ENCODE assay signal across 13 cellular contexts in the genomic region with DNA sequence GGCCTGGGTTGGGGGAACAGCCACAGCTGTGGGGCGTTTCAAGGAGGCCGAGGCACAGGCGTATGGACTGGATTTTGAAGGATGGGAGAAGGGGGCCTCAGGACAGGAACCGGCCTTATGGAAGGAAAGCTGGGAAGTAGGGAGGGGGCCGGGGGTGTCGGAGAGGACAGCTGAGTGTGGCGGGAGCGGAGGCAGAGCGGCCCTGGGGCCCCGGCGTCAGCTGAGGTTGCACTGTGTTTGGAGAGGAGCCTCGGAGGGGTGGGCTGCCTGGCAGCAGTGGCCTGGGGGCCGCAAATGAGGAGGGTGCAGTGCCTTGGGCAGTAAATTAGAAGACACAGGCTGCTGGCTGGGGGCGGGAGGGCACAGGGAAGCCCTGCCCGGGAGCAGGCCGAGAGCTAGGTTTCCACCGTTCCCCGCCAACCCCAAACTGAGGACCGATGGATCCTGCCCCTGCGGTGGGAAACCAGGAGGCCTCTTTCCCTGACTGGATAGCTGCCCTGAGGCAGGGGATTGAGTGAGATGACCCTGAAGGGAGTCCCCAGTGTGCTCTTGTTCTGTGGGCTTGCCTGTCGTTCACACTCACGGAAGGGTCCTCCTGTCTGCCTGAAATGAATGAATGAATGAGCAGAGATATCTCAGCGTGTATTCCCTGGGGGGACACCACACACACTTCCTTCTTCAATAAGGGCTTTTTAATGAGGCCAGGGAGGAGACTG. TPM values are rescaled to one million over a fixed set of nuclear protein-coding genes. Genes with fewer than 3 reads are reported as not detected.
DNase-seq lines count a peak whose midpoint lies in the region; ATAC-seq, FAIRE-seq and TF ChIP-seq lines count a peak whose summit lies in the region.
"Had no signal": no experiment of that assay in that cellular context is flagged by ENCODE, and none has a peak within 500 bp of the region (broad histone marks: within the 10 kb centered on the region; RNA-seq: fewer than 3 reads in every experiment).

No MANE protein-coding gene starts in this region.

- no peak overlapping the region for H3K4me3 ChIP-seq in CD4-positive, CD25-positive, alpha-beta regulatory T cell (ENCODE audit: low read depth, low read length)
- H3K4me3 ChIP-seq in naive thymus-derived CD4-positive, alpha-beta T cell (ENCODE audit: low read length): no peak overlapping the region

- POLR2A ChIA-PET in naive thymus-derived CD4-positive, alpha-beta T cell (lab: Charles Lee): interaction anchor here (0.7 to 7.9 kb wide), 10 partner anchors 12 to 157 kb away, joined by 3 to 90 read pairs (median 4); a partner anchor contains a TSS

- no peak for ATAC-seq in CD4-positive, CD25-positive, alpha-beta regulatory T cell (ENCODE audit: low read depth in 2 of 2)
- no peak for ATAC-seq in activated naive CD4-positive, alpha-beta T cell treated with anti-CD3 and anti-CD28 coated beads, Interleukin-2, amount 50 U/mL, for 72 hours
- ATAC-seq in naive thymus-derived CD4-positive, alpha-beta T cell: no peak
- ATAC-seq in GM21526 (IDR thresholded peaks at IDR 0.05; ENCODE audit: low FRiP score, unreplicated experiment): no peak

- H3K4me1 Mint-ChIP-seq in CD4-positive, CD25-positive, alpha-beta regulatory T cell: peaks cover 0 to 24% (median 8%) of the 10 kb centered on the region in 4 donors
- peaks cover 15 to 44% (median 32%) of the 10 kb centered on the region in 7 donors for H3K4me1 Mint-ChIP-seq in naive thymus-derived CD4-positive, alpha-beta T cell

- CTCF ChIA-PET in naive thymus-derived CD4-positive, alpha-beta T cell (lab: Charles Lee): interaction anchor here (0.6 to 13.6 kb wide), 13 partner anchors 11 to 158 kb away, joined by 3 to 191 read pairs (median 8); a partner anchor contains a TSS

- H3K4me3 Mint-ChIP-seq in CD4-positive, CD25-positive, alpha-beta regulatory T cell: peak overlapping the region in 3 of 4 donors; percentile 29 to 76 (median 58)
- peak overlapping the region; percentile 18 to 77 (median 54) for H3K4me3 Mint-ChIP-seq in naive thymus-derived CD4-positive, alpha-beta T cell

- intact Hi-C loops in naive thymus-derived CD4-positive, alpha-beta T cell (cut with micrococcal nuclease): loop anchor here in 1 of 2 donors (5.0 kb wide), 1 partner anchor 175 kb away; no protein-coding TSS in a partner anchor

- H3K27ac Mint-ChIP-seq in CD4-positive, CD25-positive, alpha-beta regulatory T cell: peak overlapping the region in 2 of 3 donors; percentile 74 to 83
- H3K27ac Mint-ChIP-seq in activated naive CD4-positive, alpha-beta T cell treated with anti-CD3 and anti-CD28 coated beads, Interleukin-2, amount 50 U/mL, for 72 hours: peak overlapping the region; percentile 29 to 79
- peak overlapping the region; percentile 69 to 91 (median 82) for H3K27ac Mint-ChIP-seq in naive thymus-derived CD4-positive, alpha-beta T cell

- no peaks in the 10 kb centered on the region for H3K9me3 ChIP-seq in CD4-positive, CD25-positive, alpha-beta regulatory T cell (ENCODE audit: control insufficient read depth in 2 of 2, low read length in 2 of 2)
- H3K9me3 ChIP-seq in naive thymus-derived CD4-positive, alpha-beta T cell (ENCODE audit: control insufficient read depth in 2 of 3, low read length in 3 of 3): no peaks in the 10 kb centered on the region

- no peaks in the 10 kb centered on the region for H3K36me3 Mint-ChIP-seq in CD4-positive, CD25-positive, alpha-beta regulatory T cell
- no peaks in the 10 kb centered on the region for H3K36me3 Mint-ChIP-seq in activated naive CD4-positive, alpha-beta T cell treated with anti-CD3 and anti-CD28 coated beads, Interleukin-2, amount 50 U/mL, for 72 hours
- no peaks in the 10 kb centered on the region for H3K36me3 Mint-ChIP-seq in naive thymus-derived CD4-positive, alpha-beta T cell

- no peaks in the 10 kb centered on the region for H3K36me3 ChIP-seq in CD4-positive, CD25-positive, alpha-beta regulatory T cell (ENCODE audit: control insufficient read depth, insufficient read depth, low read length)
- no peaks in the 10 kb centered on the region for H3K36me3 ChIP-seq in naive thymus-derived CD4-positive, alpha-beta T cell (ENCODE audit: control insufficient read depth in 2 of 3, insufficient read depth in 3 of 3, low read length in 3 of 3)

- DNase-seq in CD4-positive, CD25-positive, alpha-beta regulatory T cell: no peak
- DNase-seq in GM12891 (ENCODE audit: insufficient read length, low spot score) (peak; percentile 15), NK-92 (lab: John Stamatoyannopoulos, UW; ENCODE audit: unreplicated experiment) (no peak), anterior cingulate cortex (lab: John Stamatoyannopoulos, UW) (no peak), NCI-H187 treated with DMSO at 0.1 percent for 48 hours (lab: John Stamatoyannopoulos, UW) (no peak)
- DNase-seq in activated naive CD4-positive, alpha-beta T cell treated with anti-CD3 and anti-CD28 coated beads, Interleukin-2, amount 50 U/mL, for 72 hours (ENCODE audit: low spot score in 2 of 2): no peak
- DNase-seq in naive thymus-derived CD4-positive, alpha-beta T cell: no peak
- DNase-seq: activated effector memory CD4-positive, alpha-beta T cell treated with Interleukin-2 at 50 U/mL for 16 hours; NCI-H1694; T1000 had no signal

- no peak for TF ChIP-seq POLR2A in GM12891 (IDR thresholded peaks at IDR 0.05; ENCODE audit: low read depth, low read length)

- H3K9me3 Mint-ChIP-seq in CD4-positive, CD25-positive, alpha-beta regulatory T cell: no peaks in the 10 kb centered on the region
- H3K9me3 Mint-ChIP-seq in activated naive CD4-positive, alpha-beta T cell treated with anti-CD3 and anti-CD28 coated beads, Interleukin-2, amount 50 U/mL, for 72 hours: no peaks in the 10 kb centered on the region
- peaks cover 0 to 2% (median 0%) of the 10 kb centered on the region in 11 donors for H3K9me3 Mint-ChIP-seq in naive thymus-derived CD4-positive, alpha-beta T cell

- H3K27me3 Mint-ChIP-seq in CD4-positive, CD25-positive, alpha-beta regulatory T cell: peaks cover 4% of the 10 kb centered on the region
- H3K27me3 Mint-ChIP-seq in naive thymus-derived CD4-positive, alpha-beta T cell: no peaks in the 10 kb centered on the region

- H3K4me1 ChIP-seq in CD4-positive, CD25-positive, alpha-beta regulatory T cell (ENCODE audit: control insufficient read depth, insufficient read depth, low read length, poor library complexity, severe bottlenecking): peaks cover 9% of the 10 kb centered on the region
- H3K4me1 ChIP-seq in naive thymus-derived CD4-positive, alpha-beta T cell (ENCODE audit: control insufficient read depth in 2 of 2, insufficient read depth in 2 of 2, low read length in 2 of 2): peaks cover 0 to 30% of the 10 kb centered on the region in 2 donors

- no peak overlapping the region for H3K27ac ChIP-seq in CD4-positive, CD25-positive, alpha-beta regulatory T cell (ENCODE audit: insufficient read depth, low read length, poor library complexity, severe bottlenecking)
- H3K27ac ChIP-seq in naive thymus-derived CD4-positive, alpha-beta T cell (ENCODE audit: low read depth, low read length): no peak overlapping the region

- FAIRE-seq in GM12891 (lab: Jason Lieb, UNC): peak; percentile 47
- FAIRE-seq: HTR-8/SVneo had no signal

- H3K27me3 ChIP-seq in CD4-positive, CD25-positive, alpha-beta regulatory T cell (ENCODE audit: control insufficient read depth, insufficient read depth, low read length): no peaks in the 10 kb centered on the region
- no peaks in the 10 kb centered on the region for H3K27me3 ChIP-seq in naive thymus-derived CD4-positive, alpha-beta T cell (ENCODE audit: control insufficient read depth in 2 of 2, insufficient read depth in 2 of 2, low read length in 2 of 2)

RNA-seq across cellular contexts. Expression of a gene that starts 18.5 kb away (rescaled TPM):
- total RNA-seq in CD4-positive, CD25-positive, alpha-beta regulatory T cell: 1.0 TPM
- under 1 TPM in 2 of 4 donors, not detected in 2; 0.14 to 0.24 TPM for polyA plus RNA-seq in CD4-positive, CD25-positive, alpha-beta regulatory T cell
- 0.09 TPM for polyA plus RNA-seq in GM12891 (2012; ENCODE audit: low read depth, missing spikeins)
- total RNA-seq in activated naive CD4-positive, alpha-beta T cell treated with anti-CD3 and anti-CD28 coated beads, Interleukin-2, amount 50 U/mL, for 72 hours: under 1 TPM; 0.46 to 0.56 TPM
- 1 to 10 TPM in 4 of 5 experiments, under 1 TPM in 1; 0.29 to 2.2 (median 1.4) TPM for total RNA-seq in naive thymus-derived CD4-positive, alpha-beta T cell
- polyA plus RNA-seq in naive thymus-derived CD4-positive, alpha-beta T cell: 1 to 10 TPM in 1 of 2 donors, under 1 TPM in 1; 0.27 to 1.0 TPM

RNA-seq across cellular contexts. Expression of a gene that starts 19.0 kb away (rescaled TPM):
- 105 TPM for total RNA-seq in CD4-positive, CD25-positive, alpha-beta regulatory T cell
- polyA plus RNA-seq in CD4-positive, CD25-positive, alpha-beta regulatory T cell: 10 to 100 TPM; 41.3 to 47.6 (median 45.0) TPM
- 29.6 TPM for polyA plus RNA-seq in GM12891 (2012; ENCODE audit: low read depth, missing spikeins)
- 10 to 100 TPM; 85.0 to 91.9 TPM for total RNA-seq in activated naive CD4-positive, alpha-beta T cell treated with anti-CD3 and anti-CD28 coated beads, Interleukin-2, amount 50 U/mL, for 72 hours
- total RNA-seq in naive thymus-derived CD4-positive, alpha-beta T cell: 100 to 1,000 TPM; 112 to 204 (median 160) TPM
- polyA plus RNA-seq in naive thymus-derived CD4-positive, alpha-beta T cell: 10 to 100 TPM; 46.6 to 73.3 TPM

RNA-seq across cellular contexts. Expression of a gene that starts 43.6 kb away (rescaled TPM):
- total RNA-seq in CD4-positive, CD25-positive, alpha-beta regulatory T cell: 0.42 TPM
- polyA plus RNA-seq in CD4-positive, CD25-positive, alpha-beta regulatory T cell: 1 to 10 TPM in 1 of 4 donors, under 1 TPM in 3; 0.24 to 2.0 (median 0.62) TPM
- polyA plus RNA-seq in GM12891 (2012; ENCODE audit: low read depth, missing spikeins): 10.4 TPM
- total RNA-seq in activated naive CD4-positive, alpha-beta T cell treated with anti-CD3 and anti-CD28 coated beads, Interleukin-2, amount 50 U/mL, for 72 hours: 10 to 100 TPM in 1 of 2 donors, 1 to 10 TPM in 1; 6.8 to 15.7 TPM
- total RNA-seq in naive thymus-derived CD4-positive, alpha-beta T cell: 1 to 10 TPM in 1 of 5 experiments, under 1 TPM in 3, not detected in 1; 0.24 to 1.1 (median 0.28) TPM
- 1 to 10 TPM; 2.3 to 4.6 TPM for polyA plus RNA-seq in naive thymus-derived CD4-positive, alpha-beta T cell
- total RNA-seq: ureter had no signal

RNA-seq across cellular contexts. Expression of a gene that starts 48.0 kb away (rescaled TPM):
- total RNA-seq in CD4-positive, CD25-positive, alpha-beta regulatory T cell: 0.86 TPM
- polyA plus RNA-seq in CD4-positive, CD25-positive, alpha-beta regulatory T cell: under 1 TPM in 2 of 4 donors, not detected in 2; 0.41 to 0.62 TPM
- 0.09 TPM for polyA plus RNA-seq in GM12891 (2012; ENCODE audit: low read depth, missing spikeins)
- total RNA-seq in activated naive CD4-positive, alpha-beta T cell treated with anti-CD3 and anti-CD28 coated beads, Interleukin-2, amount 50 U/mL, for 72 hours: 10 to 100 TPM in 1 of 2 donors, 1 to 10 TPM in 1; 6.2 to 14.6 TPM
- total RNA-seq in naive thymus-derived CD4-positive, alpha-beta T cell: 1 to 10 TPM in 2 of 5 experiments, not detected in 3; 1.0 to 1.2 TPM
- polyA plus RNA-seq in naive thymus-derived CD4-positive, alpha-beta T cell: under 1 TPM in 1 of 2 donors, not detected in 1; 0.13 TPM
- total RNA-seq: ureter had no signal

RNA-seq across cellular contexts. Expression of a gene that starts 50.3 kb away (rescaled TPM):
- total RNA-seq in CD4-positive, CD25-positive, alpha-beta regulatory T cell: 68.8 TPM
- polyA plus RNA-seq in CD4-positive, CD25-positive, alpha-beta regulatory T cell: 10 to 100 TPM; 71.6 to 81.0 (median 74.5) TPM
- polyA plus RNA-seq in GM12891 (2012; ENCODE audit: low read depth, missing spikeins): 42.5 TPM
- 100 to 1,000 TPM in 1 of 2 donors, 10 to 100 TPM in 1; 78.8 to 162 TPM for total RNA-seq in activated naive CD4-positive, alpha-beta T cell treated with anti-CD3 and anti-CD28 coated beads, Interleukin-2, amount 50 U/mL, for 72 hours
- 100 to 1,000 TPM in 1 of 5 experiments, 10 to 100 TPM in 4; 70.8 to 105 (median 91.9) TPM for total RNA-seq in naive thymus-derived CD4-positive, alpha-beta T cell
- 10 to 100 TPM; 69.6 to 94.0 TPM for polyA plus RNA-seq in naive thymus-derived CD4-positive, alpha-beta T cell
